9 cellular contexts compared by ENCODE assay signal in the genomic region with DNA sequence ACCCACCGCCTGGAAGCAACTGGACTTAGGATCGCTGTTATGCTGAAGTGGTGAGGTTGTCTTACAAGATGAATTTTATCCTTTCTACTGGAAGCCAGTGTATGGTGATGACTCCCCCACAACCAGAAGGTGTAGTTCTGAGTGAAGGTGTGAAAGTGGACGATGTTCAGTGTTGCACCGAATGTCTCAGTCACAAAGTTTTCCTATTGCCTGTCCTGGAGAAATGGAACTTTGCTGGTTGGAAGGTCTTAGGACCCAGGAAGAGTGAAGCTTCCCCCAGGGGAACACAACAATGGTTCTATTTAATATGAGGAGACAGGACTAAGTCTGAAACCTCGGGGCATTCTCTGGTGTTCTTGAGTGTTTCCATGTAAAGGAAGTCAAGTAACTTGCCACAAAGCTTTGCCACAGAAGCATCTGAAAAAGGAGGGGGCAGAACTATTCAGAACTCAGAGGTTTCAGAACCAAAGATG. TPM values are rescaled to one million over a fixed set of nuclear protein-coding genes. Genes with fewer than 3 reads are reported as not detected.
DNase-seq lines count a peak whose midpoint lies in the region; ATAC-seq and TF ChIP-seq lines count a peak whose summit lies in the region.
"Had no signal": no experiment of that assay in that cellular context is flagged by ENCODE, and none has a peak within 500 bp of the region (broad histone marks: within the 10 kb centered on the region; RNA-seq: fewer than 3 reads in every experiment).

No MANE protein-coding gene starts in this region.

- H3K27ac Mint-ChIP-seq in activated CD8-positive, alpha-beta memory T cell treated with anti-CD3 and anti-CD28 coated beads, Interleukin-2, amount 10 ng/mL, durations not matched to agents 7 days and 5 days, result peak overlapping the region; percentile 63
- H3K27ac Mint-ChIP-seq in WTC11, result peak overlapping the region; percentile 86
- H3K27ac Mint-ChIP-seq in stimulated activated naive B cell treated with anti-CD40 and anti-IgM and Interleukin-4, amounts not matched to agents 10 μg/mL and 1 μg/mL and 100 μg/mL, for 72 hours, result peak overlapping the region; percentile 87

- POLR2A ChIA-PET in WTC11 (lab: Charles Lee), result no interaction called here

- H3K36me3 Mint-ChIP-seq in activated CD8-positive, alpha-beta memory T cell treated with anti-CD3 and anti-CD28 coated beads, Interleukin-2, amount 10 ng/mL, durations not matched to agents 7 days and 5 days, result peaks cover 21% of the 10 kb centered on the region
- H3K36me3 Mint-ChIP-seq in WTC11, result peaks cover 30% of the 10 kb centered on the region
- H3K36me3 Mint-ChIP-seq in stimulated activated naive B cell treated with anti-CD40 and anti-IgM and Interleukin-4, amounts not matched to agents 10 μg/mL and 1 μg/mL and 100 μg/mL, for 72 hours, result peaks cover 11 to 36% of the 10 kb centered on the region in 2 donors

- no peak for TF ChIP-seq CTCF in WTC11 (IDR thresholded peaks at IDR 0.05)

- H3K4me3 Mint-ChIP-seq in activated CD8-positive, alpha-beta memory T cell treated with anti-CD3 and anti-CD28 coated beads, Interleukin-2, amount 10 ng/mL, durations not matched to agents 7 days and 5 days, result no peak overlapping the region
- H3K4me3 Mint-ChIP-seq in WTC11, result no peak overlapping the region
- H3K4me3 Mint-ChIP-seq in stimulated activated naive B cell treated with anti-CD40 and anti-IgM and Interleukin-4, amounts not matched to agents 10 μg/mL and 1 μg/mL and 100 μg/mL, for 72 hours, result no peak overlapping the region

- no peak for DNase-seq in activated CD8-positive, alpha-beta memory T cell treated with anti-CD3 and anti-CD28 coated beads, Interleukin-2, amount 10 ng/mL, durations not matched to agents 7 days and 5 days
- no peak for DNase-seq in activated CD8-positive, alpha-beta memory T cell treated with anti-CD3 and anti-CD28 coated beads, Interleukin-2, amount 50 U/mL, for 4 hours
- DNase-seq in WTC11 (ENCODE audit: low spot score), result no peak
- DNase-seq in foreskin melanocyte, result peak; percentile 96
- no peak for DNase-seq in stimulated activated naive B cell treated with anti-CD40 and anti-IgM and Interleukin-4, amounts not matched to agents 10 μg/mL and 1 μg/mL and 100 μg/mL, for 72 hours
- DNase-seq in NCI-H1048 (lab: John Stamatoyannopoulos, UW), result no peak
- DNase-seq in LoVo (ENCODE audit: low spot score), result no peak
- DNase-seq in activated gamma-delta T cell (lab: John Stamatoyannopoulos, UW), result no peak
- DNase-seq: islet precursor cell had no signal

- peaks cover 22% of the 10 kb centered on the region for H3K4me1 Mint-ChIP-seq in activated CD8-positive, alpha-beta memory T cell treated with anti-CD3 and anti-CD28 coated beads, Interleukin-2, amount 10 ng/mL, durations not matched to agents 7 days and 5 days
- peaks cover 15% of the 10 kb centered on the region; the same call in 1 of the 2 replicates for H3K4me1 Mint-ChIP-seq in WTC11
- peaks cover 4 to 10% of the 10 kb centered on the region in 2 donors for H3K4me1 Mint-ChIP-seq in stimulated activated naive B cell treated with anti-CD40 and anti-IgM and Interleukin-4, amounts not matched to agents 10 μg/mL and 1 μg/mL and 100 μg/mL, for 72 hours

- CTCF ChIA-PET in activated CD8-positive, alpha-beta memory T cell treated with anti-CD3 and anti-CD28 coated beads, Interleukin-2, amount 10 ng/mL, durations not matched to agents 7 days and 5 days (lab: Charles Lee), result interaction anchor here (0.6 kb wide), 1 partner anchor 11 kb away, joined by 3 read pairs; no protein-coding TSS in a partner anchor
- CTCF ChIA-PET in WTC11 (lab: Charles Lee), result interaction anchor here (2.1 to 2.7 kb wide), 2 partner anchors 45 to 197 kb away, joined by 6 to 12 read pairs; no protein-coding TSS in a partner anchor

- no peaks in the 10 kb centered on the region for H3K9me3 Mint-ChIP-seq in activated CD8-positive, alpha-beta memory T cell treated with anti-CD3 and anti-CD28 coated beads, Interleukin-2, amount 10 ng/mL, durations not matched to agents 7 days and 5 days (ENCODE audit: low read depth)
- H3K9me3 Mint-ChIP-seq in WTC11, result no peaks in the 10 kb centered on the region
- no peaks in the 10 kb centered on the region for H3K9me3 Mint-ChIP-seq in stimulated activated naive B cell treated with anti-CD40 and anti-IgM and Interleukin-4, amounts not matched to agents 10 μg/mL and 1 μg/mL and 100 μg/mL, for 72 hours

- H3K27me3 Mint-ChIP-seq in activated CD8-positive, alpha-beta memory T cell treated with anti-CD3 and anti-CD28 coated beads, Interleukin-2, amount 10 ng/mL, durations not matched to agents 7 days and 5 days, result no peaks in the 10 kb centered on the region
- no peaks in the 10 kb centered on the region for H3K27me3 Mint-ChIP-seq in WTC11 (ENCODE audit: low read depth)
- no peaks in the 10 kb centered on the region for H3K27me3 Mint-ChIP-seq in stimulated activated naive B cell treated with anti-CD40 and anti-IgM and Interleukin-4, amounts not matched to agents 10 μg/mL and 1 μg/mL and 100 μg/mL, for 72 hours

- ATAC-seq in activated CD8-positive, alpha-beta memory T cell treated with anti-CD3 and anti-CD28 coated beads, Interleukin-2, amount 10 ng/mL, durations not matched to agents 7 days and 5 days, result no peak
- ATAC-seq in WTC11, result no peak
- ATAC-seq in stimulated activated naive B cell treated with anti-CD40 and anti-IgM and Interleukin-4, amounts not matched to agents 10 μg/mL and 1 μg/mL and 100 μg/mL, for 72 hours (replicated peaks), result no peak

TF ChIP-seq in WTC11, 78 proteins besides CTCF, POLR2A, EP300 and RAD21 (continues in another document):
- TF ChIP-seq ELF4 (CRISPR knock-in tag; IDR thresholded peaks at IDR 0.05; ENCODE audit: low read depth) (no peak), ESRRA (CRISPR knock-in tag; IDR thresholded peaks at IDR 0.05; ENCODE audit: borderline replicate concordance) (no peak), FOXK1 (CRISPR knock-in tag; IDR thresholded peaks at IDR 0.05) (no peak), JAZF1 (CRISPR knock-in tag; IDR thresholded peaks at IDR 0.05) (no peak), EMX1 (CRISPR knock-in tag; IDR thresholded peaks at IDR 0.05) (no peak), SMAD4 (CRISPR knock-in tag; IDR thresholded peaks at IDR 0.05) (no peak), IRF2 (CRISPR knock-in tag; IDR thresholded peaks at IDR 0.05; ENCODE audit: borderline replicate concordance, low read depth) (no peak), RORB (CRISPR knock-in tag; IDR thresholded peaks at IDR 0.05) (no peak)
- TF ChIP-seq, protein P1, sequence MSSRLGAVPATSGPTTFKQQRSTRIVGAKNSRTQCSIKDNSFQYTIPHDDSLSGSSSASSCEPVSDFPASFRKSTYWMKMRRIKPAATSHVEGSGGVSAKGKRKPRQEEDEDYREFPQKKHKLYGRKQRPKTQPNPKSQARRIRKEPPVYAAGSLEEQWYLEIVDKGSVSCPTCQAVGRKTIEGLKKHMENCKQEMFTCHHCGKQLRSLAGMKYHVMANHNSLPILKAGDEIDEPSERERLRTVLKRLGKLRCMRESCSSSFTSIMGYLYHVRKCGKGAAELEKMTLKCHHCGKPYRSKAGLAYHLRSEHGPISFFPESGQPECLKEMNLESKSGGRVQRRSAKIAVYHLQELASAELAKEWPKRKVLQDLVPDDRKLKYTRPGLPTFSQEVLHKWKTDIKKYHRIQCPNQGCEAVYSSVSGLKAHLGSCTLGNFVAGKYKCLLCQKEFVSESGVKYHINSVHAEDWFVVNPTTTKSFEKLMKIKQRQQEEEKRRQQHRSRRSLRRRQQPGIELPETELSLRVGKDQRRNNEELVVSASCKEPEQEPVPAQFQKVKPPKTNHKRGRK (CRISPR knock-in tag; IDR thresholded peaks at IDR 0.05; ENCODE audit: borderline replicate concordance), result no peak
- TF ChIP-seq, protein P2, sequence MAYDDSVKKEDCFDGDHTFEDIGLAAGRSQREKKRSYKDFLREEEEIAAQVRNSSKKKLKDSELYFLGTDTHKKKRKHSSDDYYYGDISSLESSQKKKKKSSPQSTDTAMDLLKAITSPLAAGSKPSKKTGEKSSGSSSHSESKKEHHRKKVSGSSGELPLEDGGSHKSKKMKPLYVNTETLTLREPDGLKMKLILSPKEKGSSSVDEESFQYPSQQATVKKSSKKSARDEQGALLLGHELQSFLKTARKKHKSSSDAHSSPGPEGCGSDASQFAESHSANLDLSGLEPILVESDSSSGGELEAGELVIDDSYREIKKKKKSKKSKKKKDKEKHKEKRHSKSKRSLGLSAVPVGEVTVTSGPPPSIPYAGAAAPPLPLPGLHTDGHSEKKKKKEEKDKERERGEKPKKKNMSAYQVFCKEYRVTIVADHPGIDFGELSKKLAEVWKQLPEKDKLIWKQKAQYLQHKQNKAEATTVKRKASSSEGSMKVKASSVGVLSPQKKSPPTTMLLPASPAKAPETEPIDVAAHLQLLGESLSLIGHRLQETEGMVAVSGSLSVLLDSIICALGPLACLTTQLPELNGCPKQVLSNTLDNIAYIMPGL (CRISPR knock-in tag; IDR thresholded peaks at IDR 0.05), result no peak
- TF ChIP-seq, protein P3, sequence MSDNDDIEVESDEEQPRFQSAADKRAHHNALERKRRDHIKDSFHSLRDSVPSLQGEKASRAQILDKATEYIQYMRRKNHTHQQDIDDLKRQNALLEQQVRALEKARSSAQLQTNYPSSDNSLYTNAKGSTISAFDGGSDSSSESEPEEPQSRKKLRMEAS (CRISPR knock-in tag; IDR thresholded peaks at IDR 0.05), result no peak
- TF ChIP-seq, protein P4, sequence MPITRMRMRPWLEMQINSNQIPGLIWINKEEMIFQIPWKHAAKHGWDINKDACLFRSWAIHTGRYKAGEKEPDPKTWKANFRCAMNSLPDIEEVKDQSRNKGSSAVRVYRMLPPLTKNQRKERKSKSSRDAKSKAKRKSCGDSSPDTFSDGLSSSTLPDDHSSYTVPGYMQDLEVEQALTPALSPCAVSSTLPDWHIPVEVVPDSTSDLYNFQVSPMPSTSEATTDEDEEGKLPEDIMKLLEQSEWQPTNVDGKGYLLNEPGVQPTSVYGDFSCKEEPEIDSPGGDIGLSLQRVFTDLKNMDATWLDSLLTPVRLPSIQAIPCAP (CRISPR knock-in tag; IDR thresholded peaks at IDR 0.05), result no peak
- TF ChIP-seq, protein P5, sequence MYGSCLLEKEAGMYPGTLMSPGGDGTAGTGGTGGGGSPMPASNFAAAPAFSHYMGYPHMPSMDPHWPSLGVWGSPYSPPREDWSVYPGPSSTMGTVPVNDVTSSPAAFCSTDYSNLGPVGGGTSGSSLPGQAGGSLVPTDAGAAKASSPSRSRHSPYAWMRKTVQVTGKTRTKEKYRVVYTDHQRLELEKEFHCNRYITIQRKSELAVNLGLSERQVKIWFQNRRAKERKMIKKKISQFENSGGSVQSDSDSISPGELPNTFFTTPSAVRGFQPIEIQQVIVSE (CRISPR knock-in tag; IDR thresholded peaks at IDR 0.05; ENCODE audit: borderline replicate concordance), result no peak
- TF ChIP-seq, protein P6, sequence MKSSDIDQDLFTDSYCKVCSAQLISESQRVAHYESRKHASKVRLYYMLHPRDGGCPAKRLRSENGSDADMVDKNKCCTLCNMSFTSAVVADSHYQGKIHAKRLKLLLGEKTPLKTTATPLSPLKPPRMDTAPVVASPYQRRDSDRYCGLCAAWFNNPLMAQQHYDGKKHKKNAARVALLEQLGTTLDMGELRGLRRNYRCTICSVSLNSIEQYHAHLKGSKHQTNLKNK (CRISPR knock-in tag; IDR thresholded peaks at IDR 0.05), result no peak

RNA-seq across cellular contexts. Expression of a gene that starts 44.2 kb away (rescaled TPM):
- total RNA-seq in activated CD8-positive, alpha-beta memory T cell treated with anti-CD3 and anti-CD28 coated beads, Interleukin-2, amount 10 ng/mL, durations not matched to agents 7 days and 5 days, result 100 to 1,000 TPM; 120 to 180 TPM
- total RNA-seq in WTC11 (2021), result 278 to 289 TPM (median 281 TPM) in 3 replicates
